ENCODE assay signal across 12 cellular contexts in genomic region chr1:40313329-40313957, GRCh38. TPM values are rescaled to one million over a fixed set of nuclear protein-coding genes. Genes with fewer than 3 reads are reported as not detected.
DNase-seq lines count a peak whose midpoint lies in the region; ATAC-seq and TF ChIP-seq lines count a peak whose summit lies in the region.
"Had no signal": no experiment of that assay in that cellular context is flagged by ENCODE, and none has a peak within 500 bp of the region (broad histone marks: within the 10 kb centered on the region; RNA-seq: fewer than 3 reads in every experiment).

No MANE protein-coding gene starts in this region.

- H3K4me3 ChIP-seq in neural progenitor cell, result no peak overlapping the region

- ATAC-seq in HG02610 (IDR thresholded peaks at IDR 0.05; ENCODE audit: unreplicated experiment) (peak; percentile 45), GM21737 (IDR thresholded peaks at IDR 0.05; ENCODE audit: unreplicated experiment) (no peak)
- peak; percentile 21 for ATAC-seq in activated naive CD8-positive, alpha-beta T cell treated with anti-CD3 and anti-CD28 coated beads, Interleukin-2, amount 50 U/mL, for 24 hours
- ATAC-seq: left cardiac atrium had no signal

- H3K4me3 Mint-ChIP-seq in T-helper 1 cell treated with Interleukin-12 subunit alpha and Interleukin-12 subunit beta and Interleukin-4 antibody, amounts not matched to agents 30 μg/mL and 1 μg/mL, for 36 hours, result peak overlapping the region; percentile 58
- no peak overlapping the region for H3K4me3 Mint-ChIP-seq in activated naive CD8-positive, alpha-beta T cell treated with anti-CD3 and anti-CD28 coated beads, Interleukin-2, amount 50 U/mL, for 24 hours
- no peak overlapping the region for H3K4me3 Mint-ChIP-seq in neural progenitor cell

- no peak overlapping the region for H3K4me2 ChIP-seq in neural progenitor cell

- peaks cover 17% of the 10 kb centered on the region for H3K27me3 Mint-ChIP-seq in T-helper 1 cell treated with Interleukin-12 subunit alpha and Interleukin-12 subunit beta and Interleukin-4 antibody, amounts not matched to agents 30 μg/mL and 1 μg/mL, for 36 hours (ENCODE audit: low read depth)
- H3K27me3 Mint-ChIP-seq in activated naive CD8-positive, alpha-beta T cell treated with anti-CD3 and anti-CD28 coated beads, Interleukin-2, amount 50 U/mL, for 24 hours, result peaks cover 9% of the 10 kb centered on the region
- H3K27me3 Mint-ChIP-seq in neural progenitor cell (ENCODE audit: insufficient read depth, low read depth), result peaks cover 18% of the 10 kb centered on the region

- H2AFZ ChIP-seq in neural progenitor cell (replicated peaks), result no peak overlapping the region

- DNase-seq in T-helper 1 cell, result no peak
- DNase-seq in activated naive CD8-positive, alpha-beta T cell treated with anti-CD3 and anti-CD28 coated beads, Interleukin-2, amount 50 U/mL, for 24 hours, result peak; percentile 25
- DNase-seq in neural progenitor cell (ENCODE audit: low spot score), result no peak
- no peak for DNase-seq in NCI-H2171 treated with DMSO at 0.1 percent for 48 hours (lab: John Stamatoyannopoulos, UW)
- DNase-seq in NCI-H524 treated with DMSO at 0.1 percent for 48 hours (lab: John Stamatoyannopoulos, UW), result no peak
- DNase-seq: activated effector memory CD4-positive, alpha-beta T cell treated with Interleukin-2 at 50 U/mL for 16 hours; left cardiac atrium; stimulated activated naive CD4-positive, alpha-beta T cell had no signal

- no peaks in the 10 kb centered on the region for H3K79me2 ChIP-seq in neural progenitor cell (ENCODE audit: low read depth)

- no peaks in the 10 kb centered on the region for H3K9me3 ChIP-seq in neural progenitor cell (ENCODE audit: low read depth)

- no peak overlapping the region for H3K27ac ChIP-seq in neural progenitor cell
- H3K27ac ChIP-seq: 22Rv1 had no signal

- H3K9me3 Mint-ChIP-seq in T-helper 1 cell treated with Interleukin-12 subunit alpha and Interleukin-12 subunit beta and Interleukin-4 antibody, amounts not matched to agents 30 μg/mL and 1 μg/mL, for 36 hours, result no peaks in the 10 kb centered on the region
- no peaks in the 10 kb centered on the region for H3K9me3 Mint-ChIP-seq in activated naive CD8-positive, alpha-beta T cell treated with anti-CD3 and anti-CD28 coated beads, Interleukin-2, amount 50 U/mL, for 24 hours
- H3K9me3 Mint-ChIP-seq in neural progenitor cell, result no peaks in the 10 kb centered on the region

- TF ChIP-seq CTCF in neural progenitor cell (IDR thresholded peaks at IDR 0.05), result no peak

- peaks cover 6% of the 10 kb centered on the region for H3K36me3 Mint-ChIP-seq in T-helper 1 cell treated with Interleukin-12 subunit alpha and Interleukin-12 subunit beta and Interleukin-4 antibody, amounts not matched to agents 30 μg/mL and 1 μg/mL, for 36 hours (ENCODE audit: low read depth)
- H3K36me3 Mint-ChIP-seq in activated naive CD8-positive, alpha-beta T cell treated with anti-CD3 and anti-CD28 coated beads, Interleukin-2, amount 50 U/mL, for 24 hours (ENCODE audit: low read depth), result no peaks in the 10 kb centered on the region
- H3K36me3 Mint-ChIP-seq in neural progenitor cell, result no peaks in the 10 kb centered on the region

- H3F3A ChIP-seq in neural progenitor cell (ENCODE audit: low read depth), result peaks cover 48% of the 10 kb centered on the region

- H3K4me1 Mint-ChIP-seq in T-helper 1 cell treated with Interleukin-12 subunit alpha and Interleukin-12 subunit beta and Interleukin-4 antibody, amounts not matched to agents 30 μg/mL and 1 μg/mL, for 36 hours (ENCODE audit: low read depth), result peaks cover 36% of the 10 kb centered on the region
- H3K4me1 Mint-ChIP-seq in activated naive CD8-positive, alpha-beta T cell treated with anti-CD3 and anti-CD28 coated beads, Interleukin-2, amount 50 U/mL, for 24 hours, result peaks cover 29% of the 10 kb centered on the region
- peaks cover 37% of the 10 kb centered on the region for H3K4me1 Mint-ChIP-seq in neural progenitor cell

- no peak overlapping the region for H3K9ac ChIP-seq in neural progenitor cell

- peaks cover 35% of the 10 kb centered on the region for H3K27me3 ChIP-seq in neural progenitor cell

- peak overlapping the region; percentile 84 for H3K27ac Mint-ChIP-seq in T-helper 1 cell treated with Interleukin-12 subunit alpha and Interleukin-12 subunit beta and Interleukin-4 antibody, amounts not matched to agents 30 μg/mL and 1 μg/mL, for 36 hours
- no peak overlapping the region for H3K27ac Mint-ChIP-seq in activated naive CD8-positive, alpha-beta T cell treated with anti-CD3 and anti-CD28 coated beads, Interleukin-2, amount 50 U/mL, for 24 hours
- peak overlapping the region; percentile 67 for H3K27ac Mint-ChIP-seq in neural progenitor cell

- no peaks in the 10 kb centered on the region for H3K36me3 ChIP-seq in neural progenitor cell

- H3K4me1 ChIP-seq in neural progenitor cell, result peaks cover 31% of the 10 kb centered on the region

- no peaks in the 10 kb centered on the region for H4K20me1 ChIP-seq in neural progenitor cell (ENCODE audit: low read depth)

RNA-seq across cellular contexts. Expression of gene COL9A2, which starts 3.6 kb away (rescaled TPM):
- total RNA-seq in neural progenitor cell (ENCODE audit: low replicate concordance), result 3.7 and 14.8 TPM in 2 replicates

RNA-seq across cellular contexts. Expression of gene ZMPSTE24, which starts 55.4 kb away (rescaled TPM):
- total RNA-seq in neural progenitor cell (ENCODE audit: low replicate concordance), result 26.9 and 38.0 TPM in 2 replicates
